Comparison of ENCODE assay signal across 8 cellular contexts in genomic region chr22:38228873-38229740, GRCh38. TPM values are rescaled to one million over a fixed set of nuclear protein-coding genes. Genes with fewer than 3 reads are reported as not detected.
DNase-seq lines count a peak whose midpoint lies in the region; ATAC-seq and TF ChIP-seq lines count a peak whose summit lies in the region.

No MANE protein-coding gene starts in this region.

- H2AFZ ChIP-seq in SK-N-SH (ENCODE audit: low read depth), result no peak overlapping the region

- TF ChIP-seq RAD21 in SK-N-SH (IDR thresholded peaks at IDR 0.05; ENCODE audit: low read length), result no peak

- H3K79me2 ChIP-seq in SK-N-SH (ENCODE audit: insufficient read depth), result 0 out of 2 replicates have a peak, but pooled peaks cover 3% of the 10 kb centered on the region

- TF ChIP-seq CTCF in RWPE2 (IDR thresholded peaks at IDR 0.05; ENCODE audit: poor library complexity, severe bottlenecking), result no peak
- TF ChIP-seq CTCF in fibroblast of the aortic adventitia (IDR thresholded peaks at IDR 0.05; ENCODE audit: insufficient read depth, low read length), result no peak
- no peak for TF ChIP-seq CTCF in SK-N-SH (IDR thresholded peaks at IDR 0.05)

- CTCF ChIA-PET in SK-N-SH (lab: Yijun Ruan, JAX), result interaction anchor here (0.8 kb wide), 1 partner anchor 9 kb away, joined by 4 read pairs; no protein-coding TSS in a partner anchor

- H3K27ac ChIP-seq in RWPE2 (ENCODE audit: poor library complexity, severe bottlenecking), result peak overlapping the region; percentile 94
- peak overlapping the region in 1 of 2 experiments; percentile 53; a peak in 2 of 4 replicates for H3K27ac ChIP-seq in SK-N-SH (ENCODE audit: low read depth in 2 of 2, low read length in 1 of 2)

- H4K20me1 ChIP-seq in SK-N-SH (ENCODE audit: insufficient read depth), result no peaks in the 10 kb centered on the region

- POLR2A ChIA-PET in SK-N-SH (lab: Yijun Ruan, JAX), result no interaction called here

- H3K4me3 ChIP-seq in RWPE2 (ENCODE audit: severe bottlenecking), result no peak overlapping the region
- no peak overlapping the region for H3K4me3 ChIP-seq in fibroblast of the aortic adventitia (ENCODE audit: low read depth, low read length)
- H3K4me3 ChIP-seq in SK-N-SH (ENCODE audit: low read depth in 2 of 2, low read length in 1 of 2), result no peak overlapping the region

- H3K36me3 ChIP-seq in RWPE2 (ENCODE audit: low read depth) (peaks cover 64% of the 10 kb centered on the region), SK-N-SH (replicated peaks in 1 of 2; ENCODE audit: control insufficient read depth in 1 of 2, insufficient read depth in 2 of 2, low read length in 1 of 2) (peaks cover 0 to 13% of the 10 kb centered on the region in 2 experiments)

- intact Hi-C loops in sciatic nerve (cut with DNase I), result no loop called here

- H3K9ac ChIP-seq in SK-N-SH, result no peak overlapping the region

- peak; percentile 79 for DNase-seq in Daoy (ENCODE audit: low read depth)
- peak; percentile 77 for DNase-seq in RWPE2 (ENCODE audit: low spot score)
- peak; percentile 92 for DNase-seq in fibroblast of the aortic adventitia (ENCODE audit: low read depth)
- no peak for DNase-seq in sciatic nerve (ENCODE audit: low spot score)
- no peak for DNase-seq in NCI-H226
- no peak for DNase-seq in SK-N-SH
- no peak for DNase-seq in middle frontal gyrus (ENCODE audit: extremely low spot score, low spot score)

- no peak overlapping the region for H3K4me2 ChIP-seq in SK-N-SH

- no peaks in the 10 kb centered on the region for H3K27me3 ChIP-seq in RWPE2 (ENCODE audit: insufficient read depth, poor library complexity, severe bottlenecking)
- no peaks in the 10 kb centered on the region for H3K27me3 ChIP-seq in SK-N-SH (ENCODE audit: insufficient read depth)

- no peak for TF ChIP-seq EP300 in SK-N-SH (IDR thresholded peaks at IDR 0.05; ENCODE audit: borderline replicate concordance in 1 of 2, low read depth in 1 of 2, low read length in 1 of 2)

- no peaks in the 10 kb centered on the region for H3F3A ChIP-seq in SK-N-SH (replicated peaks; ENCODE audit: insufficient read depth)

- ATAC-seq in RWPE2 (ENCODE audit: low read depth) (peak; percentile 88), sciatic nerve (peak; percentile 57)
- no peak for ATAC-seq in activated CD4-positive, CD25-positive, alpha-beta regulatory T cell treated with anti-CD3 and anti-CD28 coated beads, Interleukin-2, amount 50 U/mL, for 24 hours

- no peaks in the 10 kb centered on the region for H3K9me2 ChIP-seq in SK-N-SH

- H3K4me1 ChIP-seq in RWPE2 (ENCODE audit: insufficient read depth, poor library complexity, severe bottlenecking) (peaks cover 17% of the 10 kb centered on the region), SK-N-SH (ENCODE audit: control insufficient read depth in 1 of 2, insufficient read depth in 2 of 2, low read depth in 1 of 2, low read length in 1 of 2) (no peaks in the 10 kb centered on the region)

- 89% methylated on average over 3 of the region's 14 CpGs for WGBS in SK-N-SH (ENCODE audit: low lambda C conversion rate)

- H3K9me3 ChIP-seq in RWPE2 (ENCODE audit: severe bottlenecking) (no peaks in the 10 kb centered on the region), SK-N-SH (no peaks in the 10 kb centered on the region)

TF ChIP-seq in SK-N-SH, 30 proteins besides CTCF, POLR2A, EP300 and RAD21:
- no peak for TF ChIP-seq RFX5 (IDR thresholded peaks at IDR 0.05; ENCODE audit: low read length)
- TF ChIP-seq GATA2 (CRISPR knock-in tag; IDR thresholded peaks at IDR 0.05), result no peak
- no peak for TF ChIP-seq MEF2A (IDR thresholded peaks at IDR 0.05; ENCODE audit: borderline replicate concordance, low read depth)
- no peak for TF ChIP-seq RXRA (IDR thresholded peaks at IDR 0.05; ENCODE audit: borderline replicate concordance, low read depth)
- no peak for TF ChIP-seq USF2 (IDR thresholded peaks at IDR 0.05; ENCODE audit: borderline replicate concordance, low read depth, low read length)
- TF ChIP-seq NRF1 (IDR thresholded peaks at IDR 0.05; ENCODE audit: low read depth, low read length), result no peak
- no peak for TF ChIP-seq FOSL2 (IDR thresholded peaks at IDR 0.05; ENCODE audit: borderline replicate concordance, low read depth)
- TF ChIP-seq POLR2AphosphoS5 (IDR thresholded peaks at IDR 0.05; ENCODE audit: low read depth, low read length), result no peak

RNA-seq across cellular contexts. Expression of gene MAFF, which starts 27.3 kb away (rescaled TPM):
- 42.0 and 54.1 TPM in 2 replicates for total RNA-seq in Daoy (2014; rRNA removed; shearing (Covaris generic))
- total RNA-seq in fibroblast of the aortic adventitia (ENCODE audit: low replicate concordance), result 21.8 and 33.7 TPM in 2 replicates
- total RNA-seq in sciatic nerve, result 67.6 TPM
- polyA plus RNA-seq in SK-N-SH (2012; rRNA removed), result 7.9 and 8.2 TPM in 2 replicates
- polyA plus RNA-seq in SK-N-SH (2012; cell fraction: cytosol; rRNA removed), result 7.0 and 7.4 TPM in 2 replicates
- polyA plus RNA-seq in SK-N-SH (2012; cell fraction: nucleus; rRNA removed), result 9.6 and 10.1 TPM in 2 replicates

RNA-seq across cellular contexts. Expression of gene TMEM184B, which starts 43.7 kb away (rescaled TPM):
- total RNA-seq in Daoy (2014; rRNA removed; shearing (Covaris generic)), result 9.7 and 12.8 TPM in 2 replicates
- total RNA-seq in fibroblast of the aortic adventitia (ENCODE audit: low replicate concordance) (20.2 and 46.0 TPM in 2 replicates), sciatic nerve (72.7 TPM)
- 17.4 and 25.3 TPM in 2 replicates for polyA plus RNA-seq in SK-N-SH (2012; rRNA removed)
- polyA plus RNA-seq in SK-N-SH (2012; cell fraction: cytosol; rRNA removed), result 13.1 and 18.7 TPM in 2 replicates
- 42.9 and 45.0 TPM in 2 replicates for polyA plus RNA-seq in SK-N-SH (2012; cell fraction: nucleus; rRNA removed)

RNA-seq across cellular contexts. Expression of gene PLA2G6, which starts 47.5 kb away (rescaled TPM):
- 2.8 and 3.9 TPM in 2 replicates for total RNA-seq in Daoy (2014; rRNA removed; shearing (Covaris generic))
- 9.3 and 12.3 TPM in 2 replicates for total RNA-seq in fibroblast of the aortic adventitia (ENCODE audit: low replicate concordance)
- total RNA-seq in sciatic nerve, result 53.7 TPM
- 10.5 and 14.5 TPM in 2 replicates for polyA plus RNA-seq in SK-N-SH (2012; rRNA removed)
- 1.7 and 2.8 TPM in 2 replicates for polyA plus RNA-seq in SK-N-SH (2012; cell fraction: cytosol; rRNA removed)
- polyA plus RNA-seq in SK-N-SH (2012; cell fraction: nucleus; rRNA removed), result 89.3 and 95.1 TPM in 2 replicates

Comparison
In these comparisons a context has a peak if more than half of its experiments do, and no peak if none do; other contexts are left out.
1. DNase-seq: peak in Daoy (single experiment), RWPE2 (single experiment) and fibroblast of the aortic adventitia (single experiment); none in sciatic nerve (single experiment), NCI-H226 (single experiment), SK-N-SH (single experiment) and middle frontal gyrus (single experiment).
2. ATAC-seq: peak in RWPE2 (single experiment) and sciatic nerve (single experiment); none in activated CD4-positive, CD25-positive, alpha-beta regulatory T cell treated with anti-CD3 and anti-CD28 coated beads, Interleukin-2, amount 50 U/mL, for 24 hours (0 of 2).